Comparison of ENCODE assay signal across 13 cellular contexts in genomic region chr7:44101304-44101965, GRCh38. TPM values are rescaled to one million over a fixed set of nuclear protein-coding genes. Genes with fewer than 3 reads are reported as not detected.
A peak's percentile ranks its signal among the peaks of the same experiment; 100 is the strongest.
DNase-seq lines count a peak whose midpoint lies in the region; ATAC-seq and TF ChIP-seq lines count a peak whose summit lies in the region.
"Had no signal": no experiment of that assay in that cellular context is flagged by ENCODE, and none has a peak within 500 bp of the region (broad histone marks: within the 10 kb centered on the region; RNA-seq: fewer than 3 reads in every experiment).

No MANE protein-coding gene starts in this region.

- H3K4me1 Mint-ChIP-seq in endothelial cell (ENCODE audit: unreplicated experiment) (peaks cover 13% of the 10 kb centered on the region), mesothelial cell of epicardium (peaks cover 15% of the 10 kb centered on the region)

- H3K9me3 ChIP-seq in smooth muscle cell (replicated peaks; ENCODE audit: low read depth), result no peaks in the 10 kb centered on the region

- peaks cover 22% of the 10 kb centered on the region for H3F3A ChIP-seq in smooth muscle cell (ENCODE audit: low read depth)

- no peak for TF ChIP-seq CTCF in RWPE1 (conservative IDR thresholded peaks at IDR 0.05; ENCODE audit: low read depth)
- TF ChIP-seq CTCF in smooth muscle cell (IDR thresholded peaks at IDR 0.05; ENCODE audit: borderline replicate concordance, insufficient read depth, poor library complexity, severe bottlenecking), result no peak
- TF ChIP-seq CTCF in endothelial cell (IDR thresholded peaks at IDR 0.05; ENCODE audit: unreplicated experiment), result no peak
- TF ChIP-seq CTCF in mesothelial cell of epicardium (IDR thresholded peaks at IDR 0.05; ENCODE audit: unreplicated experiment), result no peak

- H3K27ac ChIP-seq in ACC112 (ENCODE audit: low read depth, low read length) (peak overlapping the region; percentile 77), RWPE1 (peak overlapping the region; percentile 59), layer of hippocampus (ENCODE audit: low read depth, low read length) (peak overlapping the region; percentile 73), smooth muscle cell (ENCODE audit: low read depth) (peak overlapping the region; percentile 88)

- no peak overlapping the region for H3K4me2 ChIP-seq in smooth muscle cell

- POLR2A ChIA-PET in RWPE1 (lab: Yijun Ruan, JAX; ENCODE audit: low non-redundant PET), result no interaction called here

- H3K4me1 ChIP-seq in ACC112 (ENCODE audit: control insufficient read depth, insufficient read depth, low read length, unreplicated experiment) (peaks cover 42% of the 10 kb centered on the region), smooth muscle cell (ENCODE audit: low read depth) (no peaks in the 10 kb centered on the region)

- CTCF ChIA-PET in RWPE1 (lab: Yijun Ruan, JAX), result no interaction called here

- H4K20me1 ChIP-seq in smooth muscle cell (ENCODE audit: low read depth), result peaks cover 10% of the 10 kb centered on the region

- H3K4me3 Mint-ChIP-seq in endothelial cell (ENCODE audit: unreplicated experiment) (no peak overlapping the region), mesothelial cell of epicardium (no peak overlapping the region)
- H3K4me3 Mint-ChIP-seq: activated T-helper 17 cell treated with anti-CD3 and anti-CD28 coated beads, Interleukin-2, amount 50 U/mL, for 72 hours had no signal

- peak overlapping the region; percentile 68 for H3K9ac ChIP-seq in smooth muscle cell (ENCODE audit: low read depth)

- DNase-seq in RWPE1 (ENCODE audit: low spot score), result no peak
- DNase-seq in smooth muscle cell (lab: John Stamatoyannopoulos, UW; ENCODE audit: unreplicated experiment), result no peak
- DNase-seq in endothelial cell (ENCODE audit: low spot score), result no peak
- DNase-seq in HT-29 (ENCODE audit: low spot score), result no peak
- DNase-seq in mesothelial cell of epicardium (ENCODE audit: low spot score in 2 of 2, unreplicated experiment in 2 of 2), result no peak
- DNase-seq: activated CD4-positive, alpha-beta T cell treated with anti-CD3 and anti-CD28 coated beads, Interleukin-2, amount 50 U/mL, for 1 hour; trophoblast cell had no signal

- H3K79me2 ChIP-seq in ACC112 (ENCODE audit: control insufficient read depth, insufficient read depth, low read length, unreplicated experiment) (peaks cover 7% of the 10 kb centered on the region), smooth muscle cell (ENCODE audit: low read depth) (peaks cover 20% of the 10 kb centered on the region)

- H3K9me3 Mint-ChIP-seq in endothelial cell (ENCODE audit: unreplicated experiment) (no peaks in the 10 kb centered on the region), mesothelial cell of epicardium (no peaks in the 10 kb centered on the region)
- H3K9me3 Mint-ChIP-seq: activated T-helper 17 cell treated with anti-CD3 and anti-CD28 coated beads, Interleukin-2, amount 50 U/mL, for 72 hours had no signal

- 94% methylated on average over 3 of the region's 3 CpGs for WGBS in smooth muscle cell (ENCODE audit: low lambda C conversion rate)

- peaks cover 4% of the 10 kb centered on the region for H3K36me3 Mint-ChIP-seq in endothelial cell (ENCODE audit: low read depth, unreplicated experiment)
- peaks cover 2% of the 10 kb centered on the region for H3K36me3 Mint-ChIP-seq in mesothelial cell of epicardium

- H3K27ac Mint-ChIP-seq in endothelial cell (ENCODE audit: unreplicated experiment), result no peak overlapping the region
- no peak overlapping the region for H3K27ac Mint-ChIP-seq in mesothelial cell of epicardium
- H3K27ac Mint-ChIP-seq: activated T-helper 17 cell treated with anti-CD3 and anti-CD28 coated beads, Interleukin-2, amount 50 U/mL, for 72 hours had no signal

- H3K27me3 ChIP-seq in ACC112 (ENCODE audit: insufficient read depth, low read length), result no peaks in the 10 kb centered on the region
- H3K27me3 ChIP-seq in layer of hippocampus (ENCODE audit: control insufficient read depth, insufficient read depth, low read length), result peaks cover 3% of the 10 kb centered on the region
- H3K27me3 ChIP-seq in smooth muscle cell (ENCODE audit: low read depth), result no peaks in the 10 kb centered on the region

- no peak for ATAC-seq in GM18498 (IDR thresholded peaks at IDR 0.05; ENCODE audit: unreplicated experiment)
- ATAC-seq: activated T-helper 17 cell treated with anti-CD3 and anti-CD28 coated beads, Interleukin-2, amount 50 U/mL, for 72 hours had no signal

- H3K4me3 ChIP-seq in ACC112 (ENCODE audit: low read depth, low read length) (no peak overlapping the region), smooth muscle cell (no peak overlapping the region)

- H3K36me3 ChIP-seq in ACC112 (ENCODE audit: insufficient read depth, low read length) (no peaks in the 10 kb centered on the region), smooth muscle cell (ENCODE audit: low read depth) (no peaks in the 10 kb centered on the region)

- H3K27me3 Mint-ChIP-seq in endothelial cell (ENCODE audit: unreplicated experiment) (peaks cover 16% of the 10 kb centered on the region), mesothelial cell of epicardium (ENCODE audit: low read depth) (peaks cover 13% of the 10 kb centered on the region)

- no peak overlapping the region for H2AFZ ChIP-seq in ACC112 (ENCODE audit: low read length, unreplicated experiment)
- no peak overlapping the region for H2AFZ ChIP-seq in smooth muscle cell (ENCODE audit: low read depth)

RNA-seq across cellular contexts. Expression of gene AEBP1, which starts 2.7 kb away (rescaled TPM):
- 36.6 and 39.7 TPM in 2 replicates for total RNA-seq in smooth muscle cell
- 141 and 163 TPM in 2 replicates for polyA plus RNA-seq in smooth muscle cell
- total RNA-seq in endothelial cell (ENCODE audit: unreplicated experiment), result 22.2 TPM
- total RNA-seq in HT-29 (2014; rRNA removed; shearing (Covaris generic)), result not detected in 2 replicates
- total RNA-seq in mesothelial cell of epicardium, result 94.3 to 96.8 TPM (median 95.2 TPM) in 3 replicates

RNA-seq across cellular contexts. Expression of gene POLM, which starts 19.1 kb away (rescaled TPM):
- total RNA-seq in smooth muscle cell (4.9 and 5.2 TPM in 2 replicates), endothelial cell (ENCODE audit: unreplicated experiment) (16.9 TPM), mesothelial cell of epicardium (27.1 to 29.8 TPM (median 29.0 TPM) in 3 replicates)
- 9.9 and 10.2 TPM in 2 replicates for polyA plus RNA-seq in smooth muscle cell
- total RNA-seq in HT-29 (2014; rRNA removed; shearing (Covaris generic)), result 20.0 and 22.9 TPM in 2 replicates

RNA-seq across cellular contexts. Expression of gene POLD2, which starts 21.9 kb away (rescaled TPM):
- total RNA-seq in smooth muscle cell (45.5 and 49.1 TPM in 2 replicates), endothelial cell (ENCODE audit: unreplicated experiment) (39.9 TPM), mesothelial cell of epicardium (117 to 126 TPM (median 125 TPM) in 3 replicates)
- 133 and 151 TPM in 2 replicates for polyA plus RNA-seq in smooth muscle cell
- total RNA-seq in HT-29 (2014; rRNA removed; shearing (Covaris generic)), result 258 and 277 TPM in 2 replicates

RNA-seq across cellular contexts. Expression of gene PGAM2, which starts 36.1 kb away (rescaled TPM):
- total RNA-seq in smooth muscle cell (0.54 TPM in 1 of 2 replicates, not detected in the other), endothelial cell (ENCODE audit: unreplicated experiment) (not detected), mesothelial cell of epicardium (0.99 to 1.7 TPM (median 1.2 TPM) in 3 replicates)
- not detected in 2 replicates for polyA plus RNA-seq in smooth muscle cell
- total RNA-seq in HT-29 (2014; rRNA removed; shearing (Covaris generic)), result 0.56 TPM in 1 of 2 replicates, not detected in the other

RNA-seq across cellular contexts. Expression of gene MYL7, which starts 39.7 kb away (rescaled TPM):
- total RNA-seq in smooth muscle cell, result 39.0 and 95.1 TPM in 2 replicates
- 35.8 and 77.7 TPM in 2 replicates for polyA plus RNA-seq in smooth muscle cell
- total RNA-seq in endothelial cell (ENCODE audit: unreplicated experiment), result 0.82 TPM
- not detected in 2 replicates for total RNA-seq in HT-29 (2014; rRNA removed; shearing (Covaris generic))
- 11.4 to 14.3 TPM (median 12.5 TPM) in 3 replicates for total RNA-seq in mesothelial cell of epicardium
- total RNA-seq: activated T-helper 17 cell treated with anti-CD3 and anti-CD28 coated beads, Interleukin-2, amount 50 U/mL, for 72 hours; bronchial epithelial cell; T-helper 2 cell treated with Interferon-gamma antibody and Interleukin-4, amounts not matched to agents 100 ng/mL and 5 ng/mL, for 36 hours had no signal

Comparison
In these comparisons a context has a peak if more than half of its experiments do, and no peak if none do; other contexts are left out.
1. RNA of gene AEBP1, which starts 2.7 kb away (total RNA-seq): 94.3 to 96.8 TPM in mesothelial cell of epicardium, 36.6 to 39.7 TPM in smooth muscle cell and 22.2 TPM in endothelial cell (single experiment); not detected in HT-29; every median in the first group is over 10 times any median in the second.
2. Peak in every context shown above with its lines, with median percentiles within 50 percentile points of each other: H3K27ac ChIP-seq.